In the genomic region with DNA sequence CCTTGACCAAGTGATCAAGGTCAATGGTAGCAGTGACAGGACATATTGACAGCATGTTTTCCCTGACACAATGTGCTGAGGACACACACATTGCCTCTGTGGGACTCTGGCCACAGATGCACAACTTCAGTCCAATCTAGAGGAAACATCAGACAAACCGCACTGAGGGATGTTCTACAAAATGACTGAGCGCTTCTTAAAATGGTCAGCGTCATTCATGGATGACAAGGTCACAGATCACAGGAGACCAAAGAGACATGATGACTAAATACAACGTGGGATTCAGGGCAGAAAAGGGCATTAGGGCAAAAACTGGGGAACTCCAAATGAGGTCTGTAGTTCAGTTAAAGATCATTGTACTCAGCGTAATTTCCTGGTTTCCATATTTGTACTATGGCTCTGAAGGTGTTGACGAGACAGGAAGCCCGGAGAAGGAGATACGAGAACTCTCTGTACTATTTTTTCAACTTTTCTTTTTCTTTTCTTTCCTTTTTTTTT, we compare ENCODE assay signal across 9 cellular contexts. TPM values are rescaled to one million over a fixed set of nuclear protein-coding genes. Genes with fewer than 3 reads are reported as not detected.
A peak's percentile ranks its signal among the peaks of the same experiment; 100 is the strongest.
DNase-seq lines count a peak whose midpoint lies in the region; ATAC-seq and TF ChIP-seq lines count a peak whose summit lies in the region.
"Had no signal": no experiment of that assay in that cellular context is flagged by ENCODE, and none has a peak within 500 bp of the region (broad histone marks: within the 10 kb centered on the region; RNA-seq: fewer than 3 reads in every experiment).

No MANE protein-coding gene starts in this region.

- H3K9me2 ChIP-seq in hepatocyte (replicated peaks; ENCODE audit: insufficient read depth): no peaks in the 10 kb centered on the region

- DNase-seq in activated CD4-positive, alpha-beta T cell treated with anti-CD3 and anti-CD28 coated beads for 4 hours: peak; percentile 57 to 63
- DNase-seq in natural killer cell (no peak), GOT3 (lab: John Stamatoyannopoulos, UW) (no peak), iPS-NIHi11 (ENCODE audit: low spot score) (no peak), hepatocyte (ENCODE audit: low spot score) (no peak), esophagus muscularis mucosa (ENCODE audit: extremely low spot score) (no peak)

- intact Hi-C loops in natural killer cell (cut with micrococcal nuclease) (no loop called here), esophagus muscularis mucosa (cut with DNase I) (no loop called here)

- no peaks in the 10 kb centered on the region for H3K79me2 ChIP-seq in hepatocyte

- peak overlapping the region; percentile 21 for H3K4me3 Mint-ChIP-seq in natural killer cell
- H3K4me3 Mint-ChIP-seq: neural crest cell had no signal

- peaks cover 14% of the 10 kb centered on the region in 2 donors for H3K4me1 Mint-ChIP-seq in natural killer cell

- no peaks in the 10 kb centered on the region for H3K9me3 Mint-ChIP-seq in natural killer cell
- H3K9me3 Mint-ChIP-seq: neural crest cell had no signal

- H3K36me3 ChIP-seq in hepatocyte (replicated peaks; ENCODE audit: insufficient read depth, low read depth): no peaks in the 10 kb centered on the region
- H3K36me3 ChIP-seq in esophagus muscularis mucosa: no peaks in the 10 kb centered on the region

- TF ChIP-seq CTCF in natural killer cell (IDR thresholded peaks at IDR 0.05) (no peak), hepatocyte (IDR thresholded peaks at IDR 0.05; ENCODE audit: poor library complexity) (no peak), esophagus muscularis mucosa (IDR thresholded peaks at IDR 0.05) (no peak)

- TF ChIP-seq EP300 in esophagus muscularis mucosa (IDR thresholded peaks at IDR 0.05): no peak

- no peak for TF ChIP-seq POLR2A in esophagus muscularis mucosa (IDR thresholded peaks at IDR 0.05; ENCODE audit: low read depth)

- ATAC-seq in GM18868 (IDR thresholded peaks at IDR 0.05; ENCODE audit: unreplicated experiment) (peak; percentile 68), HG03060 (IDR thresholded peaks at IDR 0.05; ENCODE audit: low read depth, unreplicated experiment) (peak; percentile 81), natural killer cell (peak; percentile 74 to 79 (median 78))

- H3K27ac Mint-ChIP-seq in natural killer cell: peak overlapping the region; percentile 79 to 82

- H3K4me1 ChIP-seq in hepatocyte (ENCODE audit: insufficient read depth) (no peaks in the 10 kb centered on the region), esophagus muscularis mucosa (no peaks in the 10 kb centered on the region)

- H4K20me1 ChIP-seq in hepatocyte (ENCODE audit: insufficient read depth, poor library complexity, severe bottlenecking): no peaks in the 10 kb centered on the region

- H3K27ac ChIP-seq in hepatocyte (no peak overlapping the region), esophagus muscularis mucosa (replicated peaks in 1 of 4) (no peak overlapping the region)

- H2AFZ ChIP-seq in hepatocyte: no peak overlapping the region

- no peaks in the 10 kb centered on the region for H3K27me3 ChIP-seq in hepatocyte
- H3K27me3 ChIP-seq in esophagus muscularis mucosa: no peaks in the 10 kb centered on the region

- H3K27me3 Mint-ChIP-seq in natural killer cell (ENCODE audit: low read depth in 2 of 2): no peaks in the 10 kb centered on the region

- H3K4me3 ChIP-seq in hepatocyte (no peak overlapping the region), esophagus muscularis mucosa (no peak overlapping the region)

- 96% methylated on average over 8 of the region's 8 CpGs for WGBS in hepatocyte (ENCODE audit: low lambda C conversion rate, missing lambda C conversion rate)
- WGBS in esophagus muscularis mucosa: 82% methylated on average over 8 of the region's 8 CpGs

- H3K36me3 Mint-ChIP-seq in natural killer cell: no peaks in the 10 kb centered on the region

- H3K9me3 ChIP-seq in hepatocyte (ENCODE audit: low read depth) (no peaks in the 10 kb centered on the region), esophagus muscularis mucosa (no peaks in the 10 kb centered on the region)

- no peak overlapping the region for H3K4me2 ChIP-seq in hepatocyte

RNA-seq across cellular contexts. Expression of a gene that starts 20.6 kb away (rescaled TPM):
- 10 to 100 TPM; 10.7 to 15.9 (median 11.1) TPM for total RNA-seq in natural killer cell
- 0.64 and 3.2 TPM in 2 replicates for total RNA-seq in hepatocyte
- polyA plus RNA-seq in hepatocyte: 2.5 and 4.3 TPM in 2 replicates
- 1 to 10 TPM in 1 of 4 donors, under 1 TPM in 2, not detected in 1; 0.66 to 3.7 (median 0.98) TPM for total RNA-seq in esophagus muscularis mucosa

RNA-seq across cellular contexts. Expression of a gene that starts 30.2 kb away (rescaled TPM):
- 10 to 100 TPM; 52.1 to 81.5 (median 56.4) TPM for total RNA-seq in natural killer cell
- total RNA-seq in hepatocyte: 11.5 and 20.1 TPM in 2 replicates
- polyA plus RNA-seq in hepatocyte: 33.1 and 42.6 TPM in 2 replicates
- total RNA-seq in esophagus muscularis mucosa: 1 to 10 TPM in 2 of 4 donors, under 1 TPM in 2; 0.69 to 2.7 (median 1.0) TPM

RNA-seq across cellular contexts. Expression of a gene that starts 45.6 kb away (rescaled TPM):
- total RNA-seq in natural killer cell: 100 to 1,000 TPM; 134 to 188 (median 150) TPM
- total RNA-seq in hepatocyte: 4.5 and 5.6 TPM in 2 replicates
- polyA plus RNA-seq in hepatocyte: 11.4 and 13.0 TPM in 2 replicates
- 10 to 100 TPM in 1 of 4 donors, 1 to 10 TPM in 3; 6.9 to 15.9 (median 7.5) TPM for total RNA-seq in esophagus muscularis mucosa

RNA-seq across cellular contexts. Expression of a gene that starts 59.8 kb away (rescaled TPM):
- total RNA-seq in natural killer cell (under 1 TPM; 0.05 to 0.20 (median 0.11) TPM), hepatocyte (5.4 and 5.7 TPM in 2 replicates), esophagus muscularis mucosa (under 1 TPM; 0.13 to 0.52 (median 0.29) TPM)
- 16.5 and 22.5 TPM in 2 replicates for polyA plus RNA-seq in hepatocyte

Comparison
In these comparisons a context has a peak if more than half of its experiments do, and no peak if none do; other contexts are left out.
1. DNase-seq: peak in activated CD4-positive, alpha-beta T cell treated with anti-CD3 and anti-CD28 coated beads for 4 hours (2 of 2); none in natural killer cell (single experiment), GOT3 (single experiment), iPS-NIHi11 (single experiment), hepatocyte (single experiment) and esophagus muscularis mucosa (single experiment).
2. RNA of a gene that starts 45.6 kb away (total RNA-seq): 134 to 188 TPM in natural killer cell; 6.9 to 15.9 TPM in esophagus muscularis mucosa and 4.5 to 5.6 TPM in hepatocyte; every median in the first group is over 4 times any median in the second.
3. Peak in every context shown above with its lines, with median percentiles within 50 percentile points of each other: ATAC-seq.